In genomic region chr2:42767080-42767898, GRCh38 we compare ENCODE assay signal across 21 cellular contexts. TPM values are rescaled to one million over a fixed set of nuclear protein-coding genes. Genes with fewer than 3 reads are reported as not detected.
A peak's percentile ranks its signal among the peaks of the same experiment; 100 is the strongest.
DNase-seq lines count a peak whose midpoint lies in the region; ATAC-seq and TF ChIP-seq lines count a peak whose summit lies in the region.
"Had no signal": no experiment of that assay in that cellular context is flagged by ENCODE, and none has a peak within 500 bp of the region (broad histone marks: within the 10 kb centered on the region; RNA-seq: fewer than 3 reads in every experiment).

No MANE protein-coding gene starts in this region.

- H3K9me3 Mint-ChIP-seq in stimulated activated naive CD8-positive, alpha-beta T cell treated with anti-CD3 and anti-CD28 coated beads, Interleukin-15, amount 100 ng/mL, for 72 hours, result no peaks in the 10 kb centered on the region
- no peaks in the 10 kb centered on the region for H3K9me3 Mint-ChIP-seq in neural progenitor cell
- H3K9me3 Mint-ChIP-seq in activated T-cell treated with anti-CD3 and anti-CD28 coated beads, Interleukin-2, amount 50 U/mL, for 24 hours, result no peaks in the 10 kb centered on the region
- H3K9me3 Mint-ChIP-seq: CD8-positive, alpha-beta memory T cell; IgD-negative memory B cell had no signal

- H3K36me3 ChIP-seq in neural progenitor cell, result no peaks in the 10 kb centered on the region
- no peaks in the 10 kb centered on the region for H3K36me3 ChIP-seq in vagina
- H3K36me3 ChIP-seq: MG63, Peyer's patch had no signal

- TF ChIP-seq POLR2A in vagina (IDR thresholded peaks at IDR 0.05), result no peak

- TF ChIP-seq CTCF in neural progenitor cell (IDR thresholded peaks at IDR 0.05) (no peak), vagina (IDR thresholded peaks at IDR 0.05) (no peak)

- H3K4me1 Mint-ChIP-seq in stimulated activated naive CD8-positive, alpha-beta T cell treated with anti-CD3 and anti-CD28 coated beads, Interleukin-15, amount 100 ng/mL, for 72 hours, result peaks cover 4% of the 10 kb centered on the region
- H3K4me1 Mint-ChIP-seq in neural progenitor cell, result peaks cover 4% of the 10 kb centered on the region
- H3K4me1 Mint-ChIP-seq in activated T-cell treated with anti-CD3 and anti-CD28 coated beads, Interleukin-2, amount 50 U/mL, for 24 hours (ENCODE audit: low read depth), result no peaks in the 10 kb centered on the region
- H3K4me1 Mint-ChIP-seq: CD8-positive, alpha-beta memory T cell had no signal

- no peak overlapping the region for H3K4me3 Mint-ChIP-seq in stimulated activated naive CD8-positive, alpha-beta T cell treated with anti-CD3 and anti-CD28 coated beads, Interleukin-15, amount 100 ng/mL, for 72 hours
- H3K4me3 Mint-ChIP-seq in neural progenitor cell, result no peak overlapping the region
- H3K4me3 Mint-ChIP-seq in activated T-cell treated with anti-CD3 and anti-CD28 coated beads, Interleukin-2, amount 50 U/mL, for 24 hours, result no peak overlapping the region
- H3K4me3 Mint-ChIP-seq: CD8-positive, alpha-beta memory T cell; IgD-negative memory B cell had no signal

- H3K4me2 ChIP-seq in neural progenitor cell, result no peak overlapping the region

- intact Hi-C loops in vagina (cut with DNase I), result no loop called here

- DNase-seq in stimulated activated naive CD8-positive, alpha-beta T cell treated with anti-CD3 and anti-CD28 coated beads, Interleukin-15, Interleukin-2, amounts not matched to agents 100 U/mL and 50 U/mL, for 24 hours, result peak; percentile 1
- DNase-seq in stimulated activated naive CD8-positive, alpha-beta T cell treated with anti-CD3 and anti-CD28 coated beads, Interleukin-15, amount 100 ng/mL, for 72 hours, result no peak
- DNase-seq in neural progenitor cell (ENCODE audit: low spot score) (no peak), vagina (ENCODE audit: extremely low spot score in 2 of 2) (peak; percentile 79 to 81), NCI-H1105 (lab: John Stamatoyannopoulos, UW) (no peak)
- no peak for DNase-seq in activated T-cell treated with anti-CD3 and anti-CD28 coated beads, Interleukin-2, amount 50 U/mL, for 24 hours
- DNase-seq: CD8-positive, alpha-beta memory T cell; Karpas-422; MG63; NCI-H1048; NCI-H1436 treated with DMSO at 0.1 percent for 48 hours; NCI-H2029; NCI-H446 treated with DMSO at 0.1 percent for 48 hours; NCI-H69 had no signal

- H2AFZ ChIP-seq in neural progenitor cell (replicated peaks), result no peak overlapping the region

- no peaks in the 10 kb centered on the region for H3K27me3 Mint-ChIP-seq in stimulated activated naive CD8-positive, alpha-beta T cell treated with anti-CD3 and anti-CD28 coated beads, Interleukin-15, amount 100 ng/mL, for 72 hours
- peaks cover 6% of the 10 kb centered on the region for H3K27me3 Mint-ChIP-seq in neural progenitor cell (ENCODE audit: insufficient read depth, low read depth)
- no peaks in the 10 kb centered on the region for H3K27me3 Mint-ChIP-seq in activated T-cell treated with anti-CD3 and anti-CD28 coated beads, Interleukin-2, amount 50 U/mL, for 24 hours
- H3K27me3 Mint-ChIP-seq: CD8-positive, alpha-beta memory T cell; IgD-negative memory B cell had no signal

- H3K79me2 ChIP-seq in neural progenitor cell (ENCODE audit: low read depth), result no peaks in the 10 kb centered on the region

- H3K27ac Mint-ChIP-seq in stimulated activated naive CD8-positive, alpha-beta T cell treated with anti-CD3 and anti-CD28 coated beads, Interleukin-15, amount 100 ng/mL, for 72 hours, result no peak overlapping the region
- peak overlapping the region; percentile 76 for H3K27ac Mint-ChIP-seq in neural progenitor cell
- H3K27ac Mint-ChIP-seq in activated T-cell treated with anti-CD3 and anti-CD28 coated beads, Interleukin-2, amount 50 U/mL, for 24 hours, result no peak overlapping the region
- H3K27ac Mint-ChIP-seq: IgD-negative memory B cell had no signal

- H3K4me1 ChIP-seq in neural progenitor cell (no peaks in the 10 kb centered on the region), vagina (no peaks in the 10 kb centered on the region)
- H3K4me1 ChIP-seq: Peyer's patch had no signal

- peaks cover 6% of the 10 kb centered on the region for H3K36me3 Mint-ChIP-seq in neural progenitor cell
- H3K36me3 Mint-ChIP-seq in activated T-cell treated with anti-CD3 and anti-CD28 coated beads, Interleukin-2, amount 50 U/mL, for 24 hours (ENCODE audit: low read depth), result peaks cover 2% of the 10 kb centered on the region

- no peak overlapping the region for H3K9ac ChIP-seq in neural progenitor cell
- H3K9ac ChIP-seq: BLaER1 treated with 17β-estradiol and CSF1 and Interleukin-3, amounts not matched to agents 10 nM and 100 nM had no signal

- H3F3A ChIP-seq in neural progenitor cell (ENCODE audit: low read depth), result no peaks in the 10 kb centered on the region

- no peak for ATAC-seq in stimulated activated naive CD8-positive, alpha-beta T cell treated with anti-CD3 and anti-CD28 coated beads, Interleukin-15, Interleukin-2, amounts not matched to agents 100 U/mL and 50 U/mL, for 24 hours
- ATAC-seq in stimulated activated naive CD8-positive, alpha-beta T cell treated with anti-CD3 and anti-CD28 coated beads, Interleukin-15, amount 100 ng/mL, for 72 hours, result no peak
- no peak for ATAC-seq in GM21825 (IDR thresholded peaks at IDR 0.05; ENCODE audit: unreplicated experiment)

- H3K9me3 ChIP-seq in neural progenitor cell (ENCODE audit: low read depth) (no peaks in the 10 kb centered on the region), vagina (no peaks in the 10 kb centered on the region)
- H3K9me3 ChIP-seq: BLaER1 treated with 17β-estradiol and CSF1 and Interleukin-3, amounts not matched to agents 10 nM and 100 nM; MG63; Peyer's patch had no signal

- H4K20me1 ChIP-seq in neural progenitor cell (ENCODE audit: low read depth), result no peaks in the 10 kb centered on the region
- H4K20me1 ChIP-seq: BLaER1 treated with 17β-estradiol and CSF1 and Interleukin-3, amounts not matched to agents 10 nM and 100 nM had no signal

- H3K4me3 ChIP-seq in neural progenitor cell (no peak overlapping the region), vagina (no peak overlapping the region)
- H3K4me3 ChIP-seq: BLaER1 treated with 17β-estradiol and CSF1 and Interleukin-3, amounts not matched to agents 10 nM and 100 nM; MG63; Peyer's patch had no signal

- H3K27me3 ChIP-seq in neural progenitor cell, result no peaks in the 10 kb centered on the region
- no peaks in the 10 kb centered on the region for H3K27me3 ChIP-seq in vagina
- H3K27me3 ChIP-seq: BLaER1 treated with 17β-estradiol and CSF1 and Interleukin-3, amounts not matched to agents 10 nM and 100 nM; MG63; Peyer's patch had no signal

- H3K27ac ChIP-seq in cingulate gyrus (ENCODE audit: low read depth, low read length), result peak overlapping the region; percentile 22
- H3K27ac ChIP-seq in neural progenitor cell, result no peak overlapping the region
- no peak overlapping the region for H3K27ac ChIP-seq in vagina
- H3K27ac ChIP-seq: Peyer's patch had no signal

RNA-seq across cellular contexts. Expression of gene OXER1, which starts 3.4 kb away (rescaled TPM):
- 0.62 and 0.88 TPM in 2 replicates for total RNA-seq in neural progenitor cell (ENCODE audit: low replicate concordance)
- 1.2 TPM for total RNA-seq in vagina
- total RNA-seq: H4, HT-29 had no signal

RNA-seq across cellular contexts. Expression of gene HAAO, which starts 25.1 kb away (rescaled TPM):
- total RNA-seq in neural progenitor cell (ENCODE audit: low replicate concordance), result 0.77 and 2.8 TPM in 2 replicates
- 5.9 TPM for total RNA-seq in vagina
- total RNA-seq: H4, HT-29 had no signal

Comparison
In these comparisons a context has a peak if more than half of its experiments do, and no peak if none do; other contexts are left out.
1. DNase-seq: peak in stimulated activated naive CD8-positive, alpha-beta T cell treated with anti-CD3 and anti-CD28 coated beads, Interleukin-15, Interleukin-2, amounts not matched to agents 100 U/mL and 50 U/mL, for 24 hours (single experiment) and vagina (2 of 2); none in stimulated activated naive CD8-positive, alpha-beta T cell treated with anti-CD3 and anti-CD28 coated beads, Interleukin-15, amount 100 ng/mL, for 72 hours (0 of 2), neural progenitor cell (single experiment), NCI-H1105 (single experiment) and activated T-cell treated with anti-CD3 and anti-CD28 coated beads, Interleukin-2, amount 50 U/mL, for 24 hours (single experiment).